8 cellular contexts compared by ENCODE assay signal in genomic region chr2:134375935-134376334, GRCh38.
A peak's percentile ranks its signal among the peaks of the same experiment; 100 is the strongest.
DNase-seq lines count a peak whose midpoint lies in the region; ATAC-seq and TF ChIP-seq lines count a peak whose summit lies in the region.

No MANE protein-coding gene starts in this region.

- no peaks in the 10 kb centered on the region for H3K36me3 ChIP-seq in liver (ENCODE audit: control insufficient read depth in 4 of 4, insufficient read depth in 3 of 4, low read depth in 1 of 4, low read length in 3 of 4)
- no peaks in the 10 kb centered on the region for H3K36me3 ChIP-seq in aorta (ENCODE audit: control insufficient read depth in 1 of 2, insufficient read depth in 2 of 2, low read length in 1 of 2)

- no peak overlapping the region for H3K9ac ChIP-seq in liver (ENCODE audit: low read depth in 1 of 2, low read length in 2 of 2)

- H3K4me3 ChIP-seq in liver (ENCODE audit: low read depth in 1 of 3, low read length in 3 of 3) = no peak overlapping the region
- H3K4me3 ChIP-seq in aorta (ENCODE audit: low read length in 2 of 2) = no peak overlapping the region

- H3K4me1 ChIP-seq in liver (ENCODE audit: control insufficient read depth in 4 of 4, insufficient read depth in 4 of 4, low read length in 3 of 4) = peaks cover 0 to 3% (median 0%) of the 10 kb centered on the region in 4 donors
- H3K4me1 ChIP-seq in aorta (ENCODE audit: control insufficient read depth in 1 of 2, insufficient read depth in 2 of 2, low read length in 2 of 2) = no peaks in the 10 kb centered on the region

- ATAC-seq in aorta (ENCODE audit: low FRiP score) (peak; percentile 69), GM19324 (IDR thresholded peaks at IDR 0.05; ENCODE audit: low FRiP score, unreplicated experiment) (no peak), HG02938 (IDR thresholded peaks at IDR 0.05; ENCODE audit: unreplicated experiment) (no peak)

- no peak overlapping the region for H3K27ac ChIP-seq in liver (ENCODE audit: low read depth in 1 of 2, low read length in 2 of 2)
- H3K27ac ChIP-seq in aorta (ENCODE audit: low read depth in 1 of 2, low read length in 2 of 2) = no peak overlapping the region

- DNase-seq in NCI-H345 (lab: John Stamatoyannopoulos, UW) (peak; percentile 24), NCI-H345 treated with DMSO at 0.1 percent for 48 hours (lab: John Stamatoyannopoulos, UW; ENCODE audit: unreplicated experiment) (no peak), cerebellum (ENCODE audit: low spot score) (peak; percentile 83), aorta (no peak), OCI-M1 (lab: John Stamatoyannopoulos, UW) (no peak)

- peak; percentile 72 for TF ChIP-seq CTCF in liver (IDR thresholded peaks at IDR 0.05; ENCODE audit: low read depth, low read length, missing input control)

- peak; percentile 97 to 98 for TF ChIP-seq RAD21 in liver (IDR thresholded peaks at IDR 0.05)

- no peaks in the 10 kb centered on the region for H3K9me3 ChIP-seq in liver (ENCODE audit: control insufficient read depth in 4 of 4, low read length in 3 of 4)
- H3K9me3 ChIP-seq in aorta (ENCODE audit: control insufficient read depth, low read length) = no peaks in the 10 kb centered on the region

- H3K27me3 ChIP-seq in liver (ENCODE audit: control insufficient read depth in 4 of 4, insufficient read depth in 4 of 4, low read length in 3 of 4) (no peaks in the 10 kb centered on the region), aorta (ENCODE audit: control insufficient read depth in 1 of 2, insufficient read depth in 2 of 2, low read length in 1 of 2) (no peaks in the 10 kb centered on the region)

- intact Hi-C loops in aorta (cut with DNase I) = loop anchor here (5.0 kb wide), 1 partner anchor 36 kb away; no protein-coding TSS in a partner anchor

- WGBS in liver = 45% methylated on average over 3 of the region's 3 CpGs
- 11 to 16% methylated on average over 3 of the region's 3 CpGs for WGBS in aorta, 2 donors

TF ChIP-seq in liver, 16 proteins besides CTCF, POLR2A, EP300 and RAD21:
- TF ChIP-seq SP1 (IDR thresholded peaks at IDR 0.05) = peak; percentile 50
- no peak for TF ChIP-seq ZBTB33 (IDR thresholded peaks at IDR 0.05)
- TF ChIP-seq RXRA (IDR thresholded peaks at IDR 0.05) = peak; percentile 30
- TF ChIP-seq YY1 (IDR thresholded peaks at IDR 0.05) = no peak
- TF ChIP-seq REST (IDR thresholded peaks at IDR 0.05) = no peak
- no peak for TF ChIP-seq HNF4G (IDR thresholded peaks at IDR 0.05)
- peak; percentile 23 for TF ChIP-seq FOXA2 (IDR thresholded peaks at IDR 0.05)
- TF ChIP-seq ATF3 (IDR thresholded peaks at IDR 0.05) = no peak
- TF ChIP-seq EGR1 (IDR thresholded peaks at IDR 0.05; ENCODE audit: low read depth in 2 of 2) = peak in 1 of 2 donors; percentile 10
- TF ChIP-seq NR2F2 (IDR thresholded peaks at IDR 0.05) = no peak
- TF ChIP-seq GABPA (IDR thresholded peaks at IDR 0.05 in 1 of 2, conservative IDR thresholded peaks at IDR 0.05 in 1 of 2) = no peak
- no peak for TF ChIP-seq TAF1 (conservative IDR thresholded peaks at IDR 0.05)
- TF ChIP-seq HNF4A (conservative IDR thresholded peaks at IDR 0.05) = peak; percentile 72 to 76
- TF ChIP-seq, protein P1, sequence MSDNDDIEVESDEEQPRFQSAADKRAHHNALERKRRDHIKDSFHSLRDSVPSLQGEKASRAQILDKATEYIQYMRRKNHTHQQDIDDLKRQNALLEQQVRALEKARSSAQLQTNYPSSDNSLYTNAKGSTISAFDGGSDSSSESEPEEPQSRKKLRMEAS (IDR thresholded peaks at IDR 0.05) = no peak
- peak in 1 of 2 donors; percentile 49 for TF ChIP-seq JUND (IDR thresholded peaks at IDR 0.05)
- TF ChIP-seq FOXA1 (IDR thresholded peaks at IDR 0.05) = no peak

Comparison
In these comparisons a context has a peak if more than half of its experiments do, and no peak if none do; other contexts are left out.
1. DNase-seq: peak in NCI-H345 (single experiment) and cerebellum (single experiment); none in NCI-H345 treated with DMSO at 0.1 percent for 48 hours (single experiment), aorta (0 of 2) and OCI-M1 (single experiment).